ENCODE assay signal across 21 cellular contexts in the genomic region with DNA sequence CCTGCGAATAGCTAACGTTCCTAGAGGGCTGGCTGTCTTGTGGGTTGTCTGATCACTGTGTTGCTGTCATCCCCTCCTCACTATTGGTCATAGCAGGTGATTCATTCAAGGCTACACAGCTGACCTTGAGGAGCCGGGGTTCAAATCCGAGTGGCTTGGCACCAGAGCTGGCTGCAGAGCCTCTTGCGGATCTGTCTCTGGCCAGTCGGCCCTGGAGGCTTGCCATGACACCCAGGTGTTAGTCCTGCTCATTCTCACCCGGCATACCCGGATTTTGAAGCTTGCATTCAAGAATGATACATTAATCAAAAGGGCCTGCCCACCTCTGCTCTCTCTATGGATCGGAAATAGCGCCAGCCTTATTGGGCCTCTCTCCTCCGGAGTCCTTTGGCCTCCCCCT.
DNase-seq lines count a peak whose midpoint lies in the region; ATAC-seq and TF ChIP-seq lines count a peak whose summit lies in the region.
"Had no signal": no experiment of that assay in that cellular context is flagged by ENCODE, and none has a peak within 500 bp of the region (broad histone marks: within the 10 kb centered on the region; RNA-seq: fewer than 3 reads in every experiment).

No MANE protein-coding gene starts in this region.

- peak; percentile 42 for DNase-seq in left ventricle myocardium superior
- no peak for DNase-seq in right atrium auricular region (ENCODE audit: low spot score)
- DNase-seq in amniotic epithelial cell (ENCODE audit: low read depth), result peak; percentile 20
- no peak for DNase-seq in mesothelial cell of epicardium (ENCODE audit: low spot score in 2 of 2, unreplicated experiment in 2 of 2)
- no peak for DNase-seq in effector memory CD8-positive, alpha-beta T cell
- DNase-seq: C1 segment of cervical spinal cord; Caco-2; CD8-positive, alpha-beta T cell; H9; Kasumi-1; NCI-H1105; NCI-H1436 treated with DMSO at 0.1 percent for 48 hours; NCI-H187 treated with DMSO at 0.1 percent for 48 hours; NCI-H2107; NCI-H524 treated with DMSO at 0.1 percent for 48 hours; NCI-H774 had no signal

- H3K4me1 ChIP-seq in right atrium auricular region, result peaks cover 0 to 57% of the 10 kb centered on the region in 2 donors
- H3K4me1 ChIP-seq: Caco-2 had no signal

- no peaks in the 10 kb centered on the region for H3K27me3 Mint-ChIP-seq in mesothelial cell of epicardium (ENCODE audit: low read depth)
- H3K27me3 Mint-ChIP-seq in effector memory CD8-positive, alpha-beta T cell, result no peaks in the 10 kb centered on the region

- H3K27ac Mint-ChIP-seq in mesothelial cell of epicardium, result peak overlapping the region; percentile 81
- H3K27ac Mint-ChIP-seq in effector memory CD8-positive, alpha-beta T cell, result peak overlapping the region in 1 of 2 donors; percentile 49
- H3K27ac Mint-ChIP-seq: CD8-positive, alpha-beta T cell; GM23338 had no signal

- intact Hi-C loops in left ventricle myocardium superior (cut with micrococcal nuclease), result no loop called here

- H3K36me3 ChIP-seq in right atrium auricular region, result peaks cover 21% of the 10 kb centered on the region

- H3K27ac ChIP-seq in right atrium auricular region, result no peak overlapping the region
- H3K27ac ChIP-seq: SJSA1 had no signal

- H3K36me3 Mint-ChIP-seq in mesothelial cell of epicardium, result peaks cover 39% of the 10 kb centered on the region
- peaks cover 18% of the 10 kb centered on the region for H3K36me3 Mint-ChIP-seq in effector memory CD8-positive, alpha-beta T cell (ENCODE audit: insufficient read depth)

- no peak overlapping the region for H3K4me3 ChIP-seq in right atrium auricular region
- H3K4me3 ChIP-seq: GM23338, K562, SJSA1 had no signal

- TF ChIP-seq CTCF in right atrium auricular region (IDR thresholded peaks at IDR 0.05) (no peak), mesothelial cell of epicardium (IDR thresholded peaks at IDR 0.05; ENCODE audit: unreplicated experiment) (no peak)

- no peaks in the 10 kb centered on the region for H3K9me3 Mint-ChIP-seq in mesothelial cell of epicardium
- H3K9me3 Mint-ChIP-seq in effector memory CD8-positive, alpha-beta T cell, result no peaks in the 10 kb centered on the region
- H3K9me3 Mint-ChIP-seq: CD8-positive, alpha-beta T cell; GM23338; H9 had no signal

- ATAC-seq in left ventricle myocardium superior (no peak), HG02852 (IDR thresholded peaks at IDR 0.05; ENCODE audit: unreplicated experiment) (no peak), GM19452 (IDR thresholded peaks at IDR 0.05; ENCODE audit: unreplicated experiment) (no peak)
- no peak for ATAC-seq in effector memory CD8-positive, alpha-beta T cell (replicated peaks)
- ATAC-seq: CD8-positive, alpha-beta T cell; K562 had no signal

- H3K4me1 Mint-ChIP-seq in mesothelial cell of epicardium, result peaks cover 48% of the 10 kb centered on the region
- peaks cover 17% of the 10 kb centered on the region in 2 donors for H3K4me1 Mint-ChIP-seq in effector memory CD8-positive, alpha-beta T cell (ENCODE audit: low read depth in 2 of 2)

- no peaks in the 10 kb centered on the region for H3K9me3 ChIP-seq in right atrium auricular region
- H3K9me3 ChIP-seq: Caco-2, SJSA1 had no signal

- H3K27me3 ChIP-seq in right atrium auricular region, result no peaks in the 10 kb centered on the region
- H3K27me3 ChIP-seq: SJSA1 had no signal

- H3K4me3 Mint-ChIP-seq in mesothelial cell of epicardium, result no peak overlapping the region
- H3K4me3 Mint-ChIP-seq in effector memory CD8-positive, alpha-beta T cell, result no peak overlapping the region
- H3K4me3 Mint-ChIP-seq: CD8-positive, alpha-beta T cell; GM23338; H9 had no signal

Comparison
In these comparisons a context has a peak if more than half of its experiments do, and no peak if none do; other contexts are left out.
1. DNase-seq: peak in left ventricle myocardium superior (single experiment) and amniotic epithelial cell (single experiment); none in right atrium auricular region (single experiment), mesothelial cell of epicardium (0 of 2) and effector memory CD8-positive, alpha-beta T cell (0 of 3).